Comparison of ENCODE assay signal across 1 cellular context in the genomic region with DNA sequence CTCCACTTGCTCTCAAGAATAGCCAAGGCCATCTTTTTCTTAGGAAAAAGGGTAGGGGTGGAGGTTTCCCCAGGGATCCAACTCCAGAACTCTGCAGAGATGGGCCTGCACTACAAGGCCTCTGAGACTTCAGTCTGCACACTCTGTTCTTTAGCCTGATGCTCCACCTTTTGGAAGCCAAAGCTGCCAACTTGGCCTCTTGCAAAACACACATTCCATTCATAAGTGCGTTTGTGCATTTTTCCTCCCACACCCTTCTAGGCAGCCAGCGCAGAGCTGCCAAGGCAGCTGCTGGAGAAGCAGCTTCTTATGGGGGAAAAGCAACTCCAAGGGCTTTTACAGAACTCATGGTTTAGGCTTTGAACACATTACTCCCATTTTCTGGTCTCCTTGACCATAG.
TF ChIP-seq lines count a peak whose summit lies in the region.

No MANE protein-coding gene starts in this region.

TF ChIP-seq in WTC11, 78 proteins besides CTCF, POLR2A, EP300 and RAD21 (continued from another document):
- TF ChIP-seq ZBTB21 (CRISPR knock-in tag; IDR thresholded peaks at IDR 0.05; ENCODE audit: borderline replicate concordance) = no peak
- TF ChIP-seq, protein P1, sequence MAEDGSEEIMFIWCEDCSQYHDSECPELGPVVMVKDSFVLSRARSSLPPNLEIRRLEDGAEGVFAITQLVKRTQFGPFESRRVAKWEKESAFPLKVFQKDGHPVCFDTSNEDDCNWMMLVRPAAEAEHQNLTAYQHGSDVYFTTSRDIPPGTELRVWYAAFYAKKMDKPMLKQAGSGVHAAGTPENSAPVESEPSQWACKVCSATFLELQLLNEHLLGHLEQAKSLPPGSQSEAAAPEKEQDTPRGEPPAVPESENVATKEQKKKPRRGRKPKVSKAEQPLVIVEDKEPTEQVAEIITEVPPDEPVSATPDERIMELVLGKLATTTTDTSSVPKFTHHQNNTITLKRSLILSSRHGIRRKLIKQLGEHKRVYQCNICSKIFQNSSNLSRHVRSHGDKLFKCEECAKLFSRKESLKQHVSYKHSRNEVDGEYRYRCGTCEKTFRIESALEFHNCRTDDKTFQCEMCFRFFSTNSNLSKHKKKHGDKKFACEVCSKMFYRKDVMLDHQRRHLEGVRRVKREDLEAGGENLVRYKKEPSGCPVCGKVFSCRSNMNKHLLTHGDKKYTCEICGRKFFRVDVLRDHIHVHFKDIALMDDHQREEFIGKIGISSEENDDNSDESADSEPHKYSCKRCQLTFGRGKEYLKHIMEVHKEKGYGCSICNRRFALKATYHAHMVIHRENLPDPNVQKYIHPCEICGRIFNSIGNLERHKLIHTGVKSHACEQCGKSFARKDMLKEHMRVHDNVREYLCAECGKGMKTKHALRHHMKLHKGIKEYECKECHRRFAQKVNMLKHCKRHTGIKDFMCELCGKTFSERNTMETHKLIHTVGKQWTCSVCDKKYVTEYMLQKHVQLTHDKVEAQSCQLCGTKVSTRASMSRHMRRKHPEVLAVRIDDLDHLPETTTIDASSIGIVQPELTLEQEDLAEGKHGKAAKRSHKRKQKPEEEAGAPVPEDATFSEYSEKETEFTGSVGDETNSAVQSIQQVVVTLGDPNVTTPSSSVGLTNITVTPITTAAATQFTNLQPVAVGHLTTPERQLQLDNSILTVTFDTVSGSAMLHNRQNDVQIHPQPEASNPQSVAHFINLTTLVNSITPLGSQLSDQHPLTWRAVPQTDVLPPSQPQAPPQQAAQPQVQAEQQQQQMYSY (CRISPR knock-in tag; IDR thresholded peaks at IDR 0.05) = no peak
- TF ChIP-seq, protein P2, sequence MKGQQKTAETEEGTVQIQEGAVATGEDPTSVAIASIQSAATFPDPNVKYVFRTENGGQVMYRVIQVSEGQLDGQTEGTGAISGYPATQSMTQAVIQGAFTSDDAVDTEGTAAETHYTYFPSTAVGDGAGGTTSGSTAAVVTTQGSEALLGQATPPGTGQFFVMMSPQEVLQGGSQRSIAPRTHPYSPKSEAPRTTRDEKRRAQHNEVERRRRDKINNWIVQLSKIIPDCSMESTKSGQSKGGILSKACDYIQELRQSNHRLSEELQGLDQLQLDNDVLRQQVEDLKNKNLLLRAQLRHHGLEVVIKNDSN (CRISPR knock-in tag; IDR thresholded peaks at IDR 0.05) = no peak
- TF ChIP-seq, protein P3, sequence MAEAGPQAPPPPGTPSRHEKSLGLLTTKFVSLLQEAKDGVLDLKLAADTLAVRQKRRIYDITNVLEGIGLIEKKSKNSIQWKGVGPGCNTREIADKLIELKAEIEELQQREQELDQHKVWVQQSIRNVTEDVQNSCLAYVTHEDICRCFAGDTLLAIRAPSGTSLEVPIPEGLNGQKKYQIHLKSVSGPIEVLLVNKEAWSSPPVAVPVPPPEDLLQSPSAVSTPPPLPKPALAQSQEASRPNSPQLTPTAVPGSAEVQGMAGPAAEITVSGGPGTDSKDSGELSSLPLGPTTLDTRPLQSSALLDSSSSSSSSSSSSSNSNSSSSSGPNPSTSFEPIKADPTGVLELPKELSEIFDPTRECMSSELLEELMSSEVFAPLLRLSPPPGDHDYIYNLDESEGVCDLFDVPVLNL (CRISPR knock-in tag; IDR thresholded peaks at IDR 0.05; ENCODE audit: borderline replicate concordance, low read depth) = no peak
- TF ChIP-seq, protein P4, sequence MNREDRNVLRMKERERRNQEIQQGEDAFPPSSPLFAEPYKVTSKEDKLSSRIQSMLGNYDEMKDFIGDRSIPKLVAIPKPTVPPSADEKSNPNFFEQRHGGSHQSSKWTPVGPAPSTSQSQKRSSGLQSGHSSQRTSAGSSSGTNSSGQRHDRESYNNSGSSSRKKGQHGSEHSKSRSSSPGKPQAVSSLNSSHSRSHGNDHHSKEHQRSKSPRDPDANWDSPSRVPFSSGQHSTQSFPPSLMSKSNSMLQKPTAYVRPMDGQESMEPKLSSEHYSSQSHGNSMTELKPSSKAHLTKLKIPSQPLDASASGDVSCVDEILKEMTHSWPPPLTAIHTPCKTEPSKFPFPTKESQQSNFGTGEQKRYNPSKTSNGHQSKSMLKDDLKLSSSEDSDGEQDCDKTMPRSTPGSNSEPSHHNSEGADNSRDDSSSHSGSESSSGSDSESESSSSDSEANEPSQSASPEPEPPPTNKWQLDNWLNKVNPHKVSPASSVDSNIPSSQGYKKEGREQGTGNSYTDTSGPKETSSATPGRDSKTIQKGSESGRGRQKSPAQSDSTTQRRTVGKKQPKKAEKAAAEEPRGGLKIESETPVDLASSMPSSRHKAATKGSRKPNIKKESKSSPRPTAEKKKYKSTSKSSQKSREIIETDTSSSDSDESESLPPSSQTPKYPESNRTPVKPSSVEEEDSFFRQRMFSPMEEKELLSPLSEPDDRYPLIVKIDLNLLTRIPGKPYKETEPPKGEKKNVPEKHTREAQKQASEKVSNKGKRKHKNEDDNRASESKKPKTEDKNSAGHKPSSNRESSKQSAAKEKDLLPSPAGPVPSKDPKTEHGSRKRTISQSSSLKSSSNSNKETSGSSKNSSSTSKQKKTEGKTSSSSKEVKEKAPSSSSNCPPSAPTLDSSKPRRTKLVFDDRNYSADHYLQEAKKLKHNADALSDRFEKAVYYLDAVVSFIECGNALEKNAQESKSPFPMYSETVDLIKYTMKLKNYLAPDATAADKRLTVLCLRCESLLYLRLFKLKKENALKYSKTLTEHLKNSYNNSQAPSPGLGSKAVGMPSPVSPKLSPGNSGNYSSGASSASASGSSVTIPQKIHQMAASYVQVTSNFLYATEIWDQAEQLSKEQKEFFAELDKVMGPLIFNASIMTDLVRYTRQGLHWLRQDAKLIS (CRISPR knock-in tag; IDR thresholded peaks at IDR 0.05; ENCODE audit: borderline replicate concordance) = no peak
- no peak for TF ChIP-seq NR3C1 (CRISPR knock-in tag; conservative IDR thresholded peaks at IDR 0.05; ENCODE audit: low read depth)
- TF ChIP-seq ZNF281 (CRISPR knock-in tag; IDR thresholded peaks at IDR 0.05) = no peak
- TF ChIP-seq, protein P5, sequence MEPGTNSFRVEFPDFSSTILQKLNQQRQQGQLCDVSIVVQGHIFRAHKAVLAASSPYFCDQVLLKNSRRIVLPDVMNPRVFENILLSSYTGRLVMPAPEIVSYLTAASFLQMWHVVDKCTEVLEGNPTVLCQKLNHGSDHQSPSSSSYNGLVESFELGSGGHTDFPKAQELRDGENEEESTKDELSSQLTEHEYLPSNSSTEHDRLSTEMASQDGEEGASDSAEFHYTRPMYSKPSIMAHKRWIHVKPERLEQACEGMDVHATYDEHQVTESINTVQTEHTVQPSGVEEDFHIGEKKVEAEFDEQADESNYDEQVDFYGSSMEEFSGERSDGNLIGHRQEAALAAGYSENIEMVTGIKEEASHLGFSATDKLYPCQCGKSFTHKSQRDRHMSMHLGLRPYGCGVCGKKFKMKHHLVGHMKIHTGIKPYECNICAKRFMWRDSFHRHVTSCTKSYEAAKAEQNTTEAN (CRISPR knock-in tag; IDR thresholded peaks at IDR 0.05) = no peak
- TF ChIP-seq ZNF121 (CRISPR knock-in tag; IDR thresholded peaks at IDR 0.05) = no peak
